8 cellular contexts compared by ENCODE assay signal in genomic region chr13:55632402-55632801, GRCh38.
"Had no signal": no experiment of that assay in that cellular context is flagged by ENCODE, and none has a peak within 500 bp of the region (broad histone marks: within the 10 kb centered on the region; RNA-seq: fewer than 3 reads in every experiment).

No MANE protein-coding gene starts in this region.

- ATAC-seq: GM12878 had no signal

- H3K4me3 ChIP-seq: GM12878 had no signal

- FAIRE-seq: G401.6, GM12878, GM12891, GM12892, GM18507, GM19239 had no signal

- DNase-seq: GDM1, GF-D8 had no signal
